In genomic region chr2:6480514-6480913, GRCh38 we compare ENCODE assay signal across 39 cellular contexts.
"Had no signal": no experiment of that assay in that cellular context is flagged by ENCODE, and none has a peak within 500 bp of the region (broad histone marks: within the 10 kb centered on the region; RNA-seq: fewer than 3 reads in every experiment).

No MANE protein-coding gene starts in this region.

- H3K27ac Mint-ChIP-seq: activated naive CD4-positive, alpha-beta T cell treated with anti-CD3 and anti-CD28 coated beads for 36 hours; activated naive CD4-positive, alpha-beta T cell treated with anti-CD3 and anti-CD28 coated beads, Interleukin-2, amount 10 ng/mL, durations not matched to agents 7 days and 5 days; activated naive CD4-positive, alpha-beta T cell treated with anti-CD3 and anti-CD28 coated beads, Interleukin-2, amount 50 U/mL, for 24 hours; activated naive CD4-positive, alpha-beta T cell treated with anti-CD3 and anti-CD28 coated beads, Interleukin-2, amount 50 U/mL, for 72 hours; activated naive CD8-positive, alpha-beta T cell; activated naive CD8-positive, alpha-beta T cell treated with anti-CD3 and anti-CD28 coated beads for 36 hours; activated naive CD8-positive, alpha-beta T cell treated with anti-CD3 and anti-CD28 coated beads, Interleukin-2, amount 10 ng/mL, durations not matched to agents 7 days and 5 days; activated naive CD8-positive, alpha-beta T cell treated with anti-CD3 and anti-CD28 coated beads, Interleukin-2, amount 50 U/mL, for 24 hours; activated T-cell treated with anti-CD3 and anti-CD28 coated beads, Interleukin-2, amount 50 U/mL, for 24 hours; activated T-cell treated with anti-CD3 and anti-CD28 coated beads, Interleukin-2, amount 50 U/mL, for 72 hours; activated T-helper 1 cell treated with anti-CD3 and anti-CD28 coated beads, Interleukin-12 subunit alpha, Interleukin-12 subunit beta, Interleukin-2, Interleukin-4 antibody, amounts not matched to agents 30 ng/mL and 10 ng/mL and 1 ng/mL, durations not matched to agents 14 hours and 24 hours and 36 hours; activated T-helper 17 cell treated with anti-CD3 and anti-CD28 coated beads, Interleukin-2, amount 50 U/mL, for 72 hours; activated T-helper 2 cell treated with anti-CD3 and anti-CD28 coated beads, Interferon-gamma antibody, Interleukin-2, Interleukin-4, amounts not matched to agents 10 μg/mL and 5 μg/mL and 100 μg/mL, durations not matched to agents 14 hours and 24 hours and 36 hours; brain had no signal

- H3K9me3 Mint-ChIP-seq: activated naive CD4-positive, alpha-beta T cell treated with anti-CD3 and anti-CD28 coated beads for 36 hours; activated naive CD4-positive, alpha-beta T cell treated with anti-CD3 and anti-CD28 coated beads, Interleukin-2, amount 10 ng/mL, durations not matched to agents 7 days and 5 days; activated naive CD4-positive, alpha-beta T cell treated with anti-CD3 and anti-CD28 coated beads, Interleukin-2, amount 50 U/mL, for 24 hours; activated naive CD8-positive, alpha-beta T cell treated with anti-CD3 and anti-CD28 coated beads for 36 hours; activated T-cell treated with anti-CD3 and anti-CD28 coated beads, Interleukin-2, amount 50 U/mL, for 24 hours; activated T-cell treated with anti-CD3 and anti-CD28 coated beads, Interleukin-2, amount 50 U/mL, for 4 hours; activated T-helper 1 cell treated with anti-CD3 and anti-CD28 coated beads, Interleukin-12 subunit alpha, Interleukin-12 subunit beta, Interleukin-2, Interleukin-4 antibody, amounts not matched to agents 30 ng/mL and 10 ng/mL and 1 ng/mL, durations not matched to agents 14 hours and 24 hours and 36 hours; activated T-helper 2 cell treated with anti-CD3 and anti-CD28 coated beads, Interferon-gamma antibody, Interleukin-2, Interleukin-4, amounts not matched to agents 10 μg/mL and 5 μg/mL and 100 μg/mL, durations not matched to agents 14 hours and 24 hours and 36 hours had no signal

- H3K36me3 ChIP-seq: adrenal gland, ascending aorta, brain microvascular endothelial cell, breast epithelium, cardiac muscle cell had no signal

- H3K4me3 ChIP-seq: adrenal gland, ascending aorta, body of pancreas, breast epithelium, cardiac muscle cell had no signal

- H3K4me1 Mint-ChIP-seq: activated naive CD4-positive, alpha-beta T cell treated with anti-CD3 and anti-CD28 coated beads, Interleukin-2, amount 10 ng/mL, durations not matched to agents 7 days and 5 days; activated naive CD4-positive, alpha-beta T cell treated with anti-CD3 and anti-CD28 coated beads, Interleukin-2, amount 50 U/mL, for 24 hours; activated naive CD8-positive, alpha-beta T cell treated with anti-CD3 and anti-CD28 coated beads for 36 hours; activated naive CD8-positive, alpha-beta T cell treated with anti-CD3 and anti-CD28 coated beads, Interleukin-2, amount 10 ng/mL, durations not matched to agents 7 days and 5 days; activated naive CD8-positive, alpha-beta T cell treated with anti-CD3 and anti-CD28 coated beads, Interleukin-2, amount 50 U/mL, for 24 hours; activated T-helper 17 cell treated with anti-CD3 and anti-CD28 coated beads, Interleukin-2, amount 50 U/mL, for 72 hours; central memory CD8-positive, alpha-beta T cell had no signal

- H3K27ac ChIP-seq: adrenal gland, ascending aorta, body of pancreas, brain microvascular endothelial cell, breast epithelium, cardiac muscle cell had no signal

- H3K36me3 Mint-ChIP-seq: activated naive CD4-positive, alpha-beta T cell treated with anti-CD3 and anti-CD28 coated beads, Interleukin-2, amount 10 ng/mL, durations not matched to agents 7 days and 5 days; activated naive CD4-positive, alpha-beta T cell treated with anti-CD3 and anti-CD28 coated beads, Interleukin-2, amount 50 U/mL, for 24 hours; activated naive CD4-positive, alpha-beta T cell treated with anti-CD3 and anti-CD28 coated beads, Interleukin-2, amount 50 U/mL, for 72 hours; activated naive CD8-positive, alpha-beta T cell; activated naive CD8-positive, alpha-beta T cell treated with anti-CD3 and anti-CD28 coated beads for 36 hours; activated naive CD8-positive, alpha-beta T cell treated with anti-CD3 and anti-CD28 coated beads, Interleukin-2, amount 10 ng/mL, durations not matched to agents 7 days and 5 days; brain had no signal

- ATAC-seq: activated naive CD4-positive, alpha-beta T cell treated with anti-CD3 and anti-CD28 coated beads, Interleukin-2, amount 50 U/mL, for 72 hours; activated naive CD8-positive, alpha-beta T cell treated with anti-CD3 and anti-CD28 coated beads, Interleukin-2, amount 50 U/mL, for 24 hours; activated T-cell treated with anti-CD3 and anti-CD28 coated beads, Interleukin-2, amount 50 U/mL, for 4 hours; activated T-cell treated with anti-CD3 and anti-CD28 coated beads, Interleukin-2, amount 50 U/mL, for 72 hours; activated T-helper 17 cell treated with anti-CD3 and anti-CD28 coated beads, Interleukin-2, amount 50 U/mL, for 72 hours; body of pancreas had no signal

- H3K9me3 ChIP-seq: adrenal gland, ascending aorta, body of pancreas had no signal

- H3K27me3 Mint-ChIP-seq: activated naive CD4-positive, alpha-beta T cell treated with anti-CD3 and anti-CD28 coated beads, Interleukin-2, amount 50 U/mL, for 24 hours; activated naive CD8-positive, alpha-beta T cell treated with anti-CD3 and anti-CD28 coated beads for 36 hours; activated naive CD8-positive, alpha-beta T cell treated with anti-CD3 and anti-CD28 coated beads, Interleukin-2, amount 50 U/mL, for 24 hours; activated T-cell treated with anti-CD3 and anti-CD28 coated beads, Interleukin-2, amount 50 U/mL, for 24 hours; brain; central memory CD8-positive, alpha-beta T cell had no signal

- H3K4me3 Mint-ChIP-seq: activated naive CD4-positive, alpha-beta T cell treated with anti-CD3 and anti-CD28 coated beads for 36 hours; activated naive CD4-positive, alpha-beta T cell treated with anti-CD3 and anti-CD28 coated beads, Interleukin-2, amount 10 ng/mL, durations not matched to agents 7 days and 5 days; activated naive CD4-positive, alpha-beta T cell treated with anti-CD3 and anti-CD28 coated beads, Interleukin-2, amount 50 U/mL, for 24 hours; activated naive CD8-positive, alpha-beta T cell; activated naive CD8-positive, alpha-beta T cell treated with anti-CD3 and anti-CD28 coated beads for 36 hours; activated naive CD8-positive, alpha-beta T cell treated with anti-CD3 and anti-CD28 coated beads, Interleukin-2, amount 10 ng/mL, durations not matched to agents 7 days and 5 days; activated naive CD8-positive, alpha-beta T cell treated with anti-CD3 and anti-CD28 coated beads, Interleukin-2, amount 50 U/mL, for 24 hours; activated T-cell treated with anti-CD3 and anti-CD28 coated beads, Interleukin-2, amount 50 U/mL, for 24 hours; activated T-cell treated with anti-CD3 and anti-CD28 coated beads, Interleukin-2, amount 50 U/mL, for 4 hours; activated T-cell treated with anti-CD3 and anti-CD28 coated beads, Interleukin-2, amount 50 U/mL, for 72 hours; activated T-helper 1 cell treated with anti-CD3 and anti-CD28 coated beads, Interleukin-12 subunit alpha, Interleukin-12 subunit beta, Interleukin-2, Interleukin-4 antibody, amounts not matched to agents 30 ng/mL and 10 ng/mL and 1 ng/mL, durations not matched to agents 14 hours and 24 hours and 36 hours; activated T-helper 17 cell treated with anti-CD3 and anti-CD28 coated beads, Interleukin-2, amount 50 U/mL, for 72 hours; brain; central memory CD8-positive, alpha-beta T cell had no signal

- H3K27me3 ChIP-seq: adrenal gland, ascending aorta, body of pancreas, brain microvascular endothelial cell, breast epithelium, cardiac muscle cell had no signal

- H3K4me1 ChIP-seq: adrenal gland, ascending aorta, body of pancreas, breast epithelium had no signal

- FAIRE-seq: bronchial epithelial cell had no signal

- DNase-seq: activated effector memory CD4-positive, alpha-beta T cell treated with anti-CD3 and anti-CD28 coated beads, Interleukin-2, amount 50 U/mL, for 16 hours; activated effector memory CD4-positive, alpha-beta T cell treated with Interleukin-2 at 50 U/mL for 16 hours; activated gamma-delta T cell; activated gamma-delta T cell treated with Interleukin-2 at 50 U/mL for 16 hours; activated naive CD4-positive, alpha-beta T cell; activated naive CD4-positive, alpha-beta T cell treated with anti-CD3 and anti-CD28 coated beads for 36 hours; activated naive CD4-positive, alpha-beta T cell treated with anti-CD3 and anti-CD28 coated beads, Interleukin-2, amount 10 ng/mL, durations not matched to agents 7 days and 5 days; activated naive CD4-positive, alpha-beta T cell treated with anti-CD3 and anti-CD28 coated beads, Interleukin-2, amount 50 U/mL, for 16 hours; activated naive CD4-positive, alpha-beta T cell treated with Interleukin-2 at 50 U/mL for 16 hours; activated naive CD8-positive, alpha-beta T cell treated with anti-CD3 and anti-CD28 coated beads for 36 hours; activated naive CD8-positive, alpha-beta T cell treated with anti-CD3 and anti-CD28 coated beads, Interleukin-2, amount 10 ng/mL, durations not matched to agents 7 days and 5 days; activated naive CD8-positive, alpha-beta T cell treated with anti-CD3 and anti-CD28 coated beads, Interleukin-2, amount 50 U/mL, for 24 hours; activated T-cell treated with anti-CD3 and anti-CD28 coated beads, Interleukin-2, amount 50 U/mL, for 1 hour; activated T-cell treated with anti-CD3 and anti-CD28 coated beads, Interleukin-2, amount 50 U/mL, for 24 hours; activated T-cell treated with anti-CD3 and anti-CD28 coated beads, Interleukin-2, amount 50 U/mL, for 4 hours; activated T-cell treated with anti-CD3 and anti-CD28 coated beads, Interleukin-2, amount 50 U/mL, for 48 hours; activated T-cell treated with anti-CD3 and anti-CD28 coated beads, Interleukin-2, amount 50 U/mL, for 72 hours; adrenal gland; amniotic stem cell; amygdala; anterior cingulate cortex; aorta; body of pancreas; brain microvascular endothelial cell; caudate nucleus; central memory CD4-positive, alpha-beta T cell; cerebellar nuclear complex had no signal
